In the genomic region with DNA sequence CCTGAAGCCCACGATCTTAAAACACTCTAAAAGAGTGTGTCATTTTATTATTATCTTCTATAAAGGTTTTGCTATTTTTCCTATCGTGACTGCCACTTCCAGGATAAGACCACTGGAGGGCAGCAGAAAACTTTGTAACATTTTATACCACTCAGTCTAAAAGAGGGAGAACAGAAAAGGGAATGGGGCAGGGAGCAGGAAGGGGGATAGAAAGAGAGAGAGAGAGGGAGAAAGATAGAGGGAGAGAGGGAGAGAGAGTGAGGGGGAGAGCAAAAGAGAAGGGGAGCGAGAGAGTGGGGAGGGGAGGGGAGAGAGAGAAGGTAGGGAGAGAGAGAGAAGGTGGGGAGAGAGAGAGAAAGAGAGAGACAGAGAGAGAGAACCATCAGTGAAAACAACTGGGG, we compare ENCODE assay signal across 8 cellular contexts. TPM values are rescaled to one million over a fixed set of nuclear protein-coding genes. Genes with fewer than 3 reads are reported as not detected.
A peak's percentile ranks its signal among the peaks of the same experiment; 100 is the strongest.
DNase-seq lines count a peak whose midpoint lies in the region; ATAC-seq and TF ChIP-seq lines count a peak whose summit lies in the region.

No MANE protein-coding gene starts in this region.

- DNase-seq in EH (ENCODE audit: low read depth): peak; percentile 75
- no peak for DNase-seq in Right ventricle myocardium superior
- DNase-seq in prostate gland (ENCODE audit: low spot score): peak; percentile 40

- H3K4me3 ChIP-seq in OCI-LY1 (ENCODE audit: low read depth, low read length, poor library complexity, severe bottlenecking): no peak overlapping the region
- H3K4me3 ChIP-seq in prostate gland: no peak overlapping the region

- H3K4me3 Mint-ChIP-seq in activated naive CD4-positive, alpha-beta T cell treated with anti-CD3 and anti-CD28 coated beads, Interleukin-2, amount 50 U/mL, for 24 hours: no peak overlapping the region

- no peak overlapping the region for H3K9ac ChIP-seq in OCI-LY1 (ENCODE audit: low read length)

- H3K36me3 Mint-ChIP-seq in activated naive CD4-positive, alpha-beta T cell treated with anti-CD3 and anti-CD28 coated beads, Interleukin-2, amount 50 U/mL, for 24 hours: no peaks in the 10 kb centered on the region

- ATAC-seq in HG02798 (IDR thresholded peaks at IDR 0.05; ENCODE audit: poor library complexity, unreplicated experiment) (peak; percentile 51), Right ventricle myocardium superior (ENCODE audit: poor library complexity) (peak; percentile 58), GM19023 (IDR thresholded peaks at IDR 0.05; ENCODE audit: unreplicated experiment) (no peak), GM18873 (IDR thresholded peaks at IDR 0.05; ENCODE audit: low FRiP score, unreplicated experiment) (no peak)

- H3K9me3 Mint-ChIP-seq in activated naive CD4-positive, alpha-beta T cell treated with anti-CD3 and anti-CD28 coated beads, Interleukin-2, amount 50 U/mL, for 24 hours: no peaks in the 10 kb centered on the region

- peak overlapping the region; percentile 10 for H3K27ac Mint-ChIP-seq in activated naive CD4-positive, alpha-beta T cell treated with anti-CD3 and anti-CD28 coated beads, Interleukin-2, amount 50 U/mL, for 24 hours

- H3K36me3 ChIP-seq in OCI-LY1 (ENCODE audit: insufficient read depth, low read length) (no peaks in the 10 kb centered on the region), prostate gland (no peaks in the 10 kb centered on the region)

- H3K27ac ChIP-seq in OCI-LY1 (ENCODE audit: low read depth, low read length, poor library complexity, severe bottlenecking) (no peak overlapping the region), prostate gland (peak overlapping the region; percentile 45 to 52)

- no peak overlapping the region for H3K4me2 ChIP-seq in OCI-LY1 (ENCODE audit: low read length)

- peak; percentile 91 for TF ChIP-seq CTCF in OCI-LY1 (IDR thresholded peaks at IDR 0.05; ENCODE audit: low read length)
- peak; percentile 56 to 88 (median 78) for TF ChIP-seq CTCF in prostate gland (IDR thresholded peaks at IDR 0.05)

- H3K4me1 Mint-ChIP-seq in activated naive CD4-positive, alpha-beta T cell treated with anti-CD3 and anti-CD28 coated beads, Interleukin-2, amount 50 U/mL, for 24 hours: peaks cover 10% of the 10 kb centered on the region

- no peaks in the 10 kb centered on the region for H4K20me1 ChIP-seq in OCI-LY1 (ENCODE audit: insufficient read depth, low read length)

- no peaks in the 10 kb centered on the region for H3K27me3 Mint-ChIP-seq in activated naive CD4-positive, alpha-beta T cell treated with anti-CD3 and anti-CD28 coated beads, Interleukin-2, amount 50 U/mL, for 24 hours

- no peak overlapping the region for H2AFZ ChIP-seq in OCI-LY1 (ENCODE audit: low read length)

- no peaks in the 10 kb centered on the region for H3K9me2 ChIP-seq in OCI-LY1 (ENCODE audit: low read depth, low read length)

- H3K27me3 ChIP-seq in OCI-LY1 (ENCODE audit: insufficient read depth, low read length) (no peaks in the 10 kb centered on the region), prostate gland (replicated peaks; ENCODE audit: insufficient read depth) (no peaks in the 10 kb centered on the region)

- no peaks in the 10 kb centered on the region for H3K9me3 ChIP-seq in OCI-LY1 (ENCODE audit: low read length)
- no peaks in the 10 kb centered on the region for H3K9me3 ChIP-seq in prostate gland

- no peaks in the 10 kb centered on the region for H3K4me1 ChIP-seq in OCI-LY1 (ENCODE audit: insufficient read depth, low read length, severe bottlenecking)
- H3K4me1 ChIP-seq in prostate gland (replicated peaks): peaks cover 8% of the 10 kb centered on the region

- H3K79me2 ChIP-seq in OCI-LY1 (ENCODE audit: insufficient read depth, low read length): no peaks in the 10 kb centered on the region

- H3F3A ChIP-seq in OCI-LY1 (ENCODE audit: insufficient read depth, low read length): no peaks in the 10 kb centered on the region

- intact Hi-C loops in Right ventricle myocardium superior (cut with DNase I): no loop called here
- intact Hi-C loops in prostate gland (cut with DNase I): loop anchor here (1.0 to 10.0 kb wide), 5 partner anchors 47 to 429 kb away; a partner anchor contains a TSS

- TF ChIP-seq POLR2A in prostate gland (IDR thresholded peaks at IDR 0.05): no peak

- WGBS in prostate gland: 10% methylated on average over 3 of the region's 3 CpGs

RNA-seq across cellular contexts. Expression of a gene that starts 2.0 kb away (rescaled TPM):
- total RNA-seq in Right ventricle myocardium superior (2.8 TPM), prostate gland (under 1 TPM; 0.68 to 0.82 TPM)

RNA-seq across cellular contexts. Expression of a gene that starts 31.4 kb away (rescaled TPM):
- total RNA-seq in Right ventricle myocardium superior (not detected), prostate gland (1 to 10 TPM in 1 of 2 donors, not detected in 1; 2.2 TPM)

RNA-seq across cellular contexts. Expression of a gene that starts 40.3 kb away (rescaled TPM):
- total RNA-seq in Right ventricle myocardium superior: 231 TPM
- 100 to 1,000 TPM; 233 to 388 TPM for total RNA-seq in prostate gland

RNA-seq across cellular contexts. Expression of a gene that starts 41.9 kb away (rescaled TPM):
- 1.6 TPM for total RNA-seq in Right ventricle myocardium superior
- total RNA-seq in prostate gland: 1 to 10 TPM; 2.0 to 2.6 TPM

RNA-seq across cellular contexts. Expression of a gene that starts 42.1 kb away (rescaled TPM):
- total RNA-seq in Right ventricle myocardium superior: 45.7 TPM
- 10 to 100 TPM; 29.6 to 29.8 TPM for total RNA-seq in prostate gland

Comparison
In these comparisons a context has a peak if more than half of its experiments do, and no peak if none do; other contexts are left out.
1. ATAC-seq: peak in HG02798 (single experiment) and Right ventricle myocardium superior (single experiment); none in GM19023 (single experiment) and GM18873 (single experiment).